In genomic region chr18:64671293-64671692, GRCh38 we compare ENCODE assay signal across 6 cellular contexts.
DNase-seq lines count a peak whose midpoint lies in the region; ATAC-seq, FAIRE-seq and TF ChIP-seq lines count a peak whose summit lies in the region.
"Not testable (repeated sequence)": the region's sequence is repeated elsewhere in the genome, so short reads cannot be mapped to it uniquely, and the experiment has no call there.

No MANE protein-coding gene starts in this region.

- H3K9me1 ChIP-seq in IMR-90 (ENCODE audit: insufficient read depth, low read length); K562 (ENCODE audit: control insufficient read depth, insufficient read depth, low read length): not testable (repeated sequence)

- H2BK120ac ChIP-seq in IMR-90 (ENCODE audit: low read depth, low read length) = not testable (repeated sequence)

- H3K9ac ChIP-seq in IMR-90 (ENCODE audit: low read depth, low read length); K562 (ENCODE audit: insufficient read depth in 1 of 2, low read depth in 2 of 2, low read length in 2 of 2); HepG2 (ENCODE audit: insufficient read depth, low read depth, low read length): not testable (repeated sequence)

- H4K20me1 ChIP-seq in IMR-90 (ENCODE audit: insufficient read depth, low read length); K562 (replicated peaks; ENCODE audit: control insufficient read depth, insufficient read depth, low read length); HepG2 (ENCODE audit: insufficient read depth, low read length): not testable (repeated sequence)

- POLR2A ChIA-PET in A549 (lab: Yijun Ruan, JAX); IMR-90 (lab: Charles Lee; ENCODE audit: unreplicated experiment); K562 (lab: Yijun Ruan, JAX); HepG2 (lab: Yijun Ruan, JAX): not testable (repeated sequence)

- H3K56ac ChIP-seq in IMR-90 (ENCODE audit: extremely low read depth, insufficient read depth, low read length) = not testable (repeated sequence)

- not testable (repeated sequence) for H3K27ac ChIP-seq in A549; IMR-90 (ENCODE audit: insufficient read depth, low read length); K562 (ENCODE audit: extremely low read depth, low read depth, low read length); HepG2 (ENCODE audit: extremely low read length, insufficient read depth, low read length); testis

- not testable (repeated sequence) for FAIRE-seq in A549 (lab: Jason Lieb, UNC); K562 (lab: Jason Lieb, UNC); HepG2 (lab: Jason Lieb, UNC)

- not testable (repeated sequence) for BruUV-seq in IMR-90 (replicated peaks; lab: Mats Ljungman, UMichigan); K562 (replicated peaks; lab: Mats Ljungman, UMichigan); HepG2 (replicated peaks; lab: Mats Ljungman, UMichigan)

- TF ChIP-seq EP300 in A549 (IDR thresholded peaks at IDR 0.05); K562 (IDR thresholded peaks at IDR 0.05; ENCODE audit: low read length); HepG2 (IDR thresholded peaks at IDR 0.05; ENCODE audit: low read depth in 2 of 2, low read length in 2 of 2); HepG2 (CRISPR knock-in tag; IDR thresholded peaks at IDR 0.05; ENCODE audit: borderline replicate concordance): not testable (repeated sequence)

- H3K4me1 ChIP-seq in A549; IMR-90 (ENCODE audit: control insufficient read depth, insufficient read depth, low read length); K562 (replicated peaks in 1 of 2; ENCODE audit: control insufficient read depth in 2 of 2, insufficient read depth in 2 of 2, low read length in 2 of 2); HepG2 (ENCODE audit: insufficient read depth, low read length); testis: not testable (repeated sequence)

- dilution Hi-C loops in IMR-90 (cut with HindIII; ENCODE audit: low sequenced_read_pairs, unreplicated experiment) = not testable (repeated sequence)

- WGBS in A549 (ENCODE audit: missing lambda C conversion rate) = 8% methylated on average over 4 of the region's 5 CpGs
- WGBS in IMR-90 (ENCODE audit: extremely low coverage in 2 of 2, insufficient read length in 1 of 2), 2 experiments = 27% methylated on average over 4 of the region's 5 CpGs; no CpG with 5 or more reads in 1 of the 2 experiments
- WGBS in K562 (ENCODE audit: insufficient coverage, low coverage, missing lambda C conversion rate) = 5% methylated on average over 5 of the region's 5 CpGs
- WGBS in HepG2 (ENCODE audit: low lambda C conversion rate) = 25% methylated on average over 4 of the region's 5 CpGs
- 76 to 78% methylated on average over 5 of the region's 5 CpGs for WGBS in testis, 2 donors

- not testable (repeated sequence) for TF ChIP-seq RAD21 in A549 (conservative IDR thresholded peaks at IDR 0.05 in 1 of 2, IDR thresholded peaks at IDR 0.05 in 1 of 2); IMR-90 (IDR thresholded peaks at IDR 0.05; ENCODE audit: low read length); K562 (CRISPR knock-in tag; conservative IDR thresholded peaks at IDR 0.05 in 1 of 2, IDR thresholded peaks at IDR 0.05 in 1 of 2); HepG2 (CRISPR knock-in tag; IDR thresholded peaks at IDR 0.05)

- not testable (repeated sequence) for ATAC-seq in A549; IMR-90 (ENCODE audit: low read depth); K562; HepG2

- H4K91ac ChIP-seq in IMR-90 (ENCODE audit: insufficient read depth, low read depth, low read length) = not testable (repeated sequence)

- not testable (repeated sequence) for H2AFZ ChIP-seq in IMR-90 (replicated peaks; ENCODE audit: low read length, poor library complexity); K562 (ENCODE audit: low read depth, low read length); HepG2 (ENCODE audit: low read length)

- H4K5ac ChIP-seq in IMR-90 (ENCODE audit: low read depth, low read length) = not testable (repeated sequence)

- H3K14ac ChIP-seq in IMR-90 (replicated peaks; ENCODE audit: low read depth, low read length) = not testable (repeated sequence)

- not testable (repeated sequence) for H2BK20ac ChIP-seq in IMR-90 (ENCODE audit: low read depth, low read length)

- intact Hi-C loops in IMR-90 (cut with micrococcal nuclease); K562 (cut with micrococcal nuclease); HepG2 (cut with micrococcal nuclease; ENCODE audit: unreplicated experiment); testis (cut with DNase I; ENCODE audit: low total_unique reads): not testable (repeated sequence)

- not testable (repeated sequence) for H3K4ac ChIP-seq in IMR-90 (ENCODE audit: low read depth, low read length)

- not testable (repeated sequence) for H2AK5ac ChIP-seq in IMR-90 (ENCODE audit: low read depth, low read length)

- not testable (repeated sequence) for H3K79me2 ChIP-seq in K562 (ENCODE audit: control insufficient read depth, insufficient read depth, low read length); HepG2 (ENCODE audit: insufficient read depth, low read length)

- H3K4me2 ChIP-seq in A549; IMR-90 (ENCODE audit: low read depth, low read length); K562 (ENCODE audit: insufficient read depth, low read length); HepG2 (ENCODE audit: low read depth, low read length): not testable (repeated sequence)

- CTCF ChIA-PET in A549 (lab: Yijun Ruan, JAX); IMR-90 (lab: Yijun Ruan, JAX); K562 (lab: Yijun Ruan, JAX; ENCODE audit: low intra/inter-chr PET ratio); HepG2 (lab: Yijun Ruan, JAX; ENCODE audit: low intra/inter-chr PET ratio, low total read pairs): not testable (repeated sequence)

- H3K36me3 ChIP-seq in IMR-90 (ENCODE audit: control insufficient read depth, insufficient read depth, low read length); K562 (ENCODE audit: control insufficient read depth, insufficient read depth, low read length); HepG2 (replicated peaks in 1 of 2; ENCODE audit: control insufficient read depth in 1 of 2, insufficient read depth in 2 of 2, low read length in 2 of 2); testis (ENCODE audit: low read depth, missing control alignments): not testable (repeated sequence)

- H3K79me1 ChIP-seq in IMR-90 (ENCODE audit: low read depth in 1 of 2, low read length in 2 of 2) = not testable (repeated sequence)

- H3K23ac ChIP-seq in IMR-90 (ENCODE audit: low read depth, low read length) = not testable (repeated sequence)

- not testable (repeated sequence) for DNase-seq in A549 (ENCODE audit: low read depth in 1 of 2, low spot score in 1 of 2); IMR-90; K562 (ENCODE audit: extremely low read depth in 1 of 4, low spot score in 3 of 4); HepG2 (ENCODE audit: low spot score)
- DNase-seq in NAMALWA (ENCODE audit: low spot score) (peak; percentile 23), testis (peak; percentile 16)

- not testable (repeated sequence) for H2BK15ac ChIP-seq in IMR-90 (ENCODE audit: low read depth, low read length)

- not testable (repeated sequence) for H3K9me3 ChIP-seq in A549; IMR-90 (ENCODE audit: control insufficient read depth, insufficient read depth, low read length); K562 (replicated peaks; ENCODE audit: control insufficient read depth, insufficient read depth, low read depth, low read length); HepG2 (ENCODE audit: low read length); testis

- not testable (repeated sequence) for TF ChIP-seq CTCF in A549 (IDR thresholded peaks at IDR 0.05); IMR-90 (conservative IDR thresholded peaks at IDR 0.05; ENCODE audit: low read depth, low read length); K562 (IDR thresholded peaks at IDR 0.05 in 2 of 3, conservative IDR thresholded peaks at IDR 0.05 in 1 of 3; ENCODE audit: insufficient read depth in 2 of 3, low read depth in 1 of 3, low read length in 3 of 3); HepG2 (CRISPR knock-in tag; IDR thresholded peaks at IDR 0.05); testis (IDR thresholded peaks at IDR 0.05)

- not testable (repeated sequence) for H4K8ac ChIP-seq in IMR-90 (ENCODE audit: low read depth in 2 of 2, low read length in 2 of 2)

- not testable (repeated sequence) for H3K4me3 ChIP-seq in A549; IMR-90 (ENCODE audit: insufficient read depth, low read depth, low read length); K562; HepG2 (replicated peaks in 1 of 3; ENCODE audit: insufficient read depth in 1 of 3, low read depth in 2 of 3, low read length in 3 of 3); testis

- H2AK9ac ChIP-seq in IMR-90 (replicated peaks; ENCODE audit: low read depth, low read length, poor library complexity) = not testable (repeated sequence)

- not testable (repeated sequence) for H2BK5ac ChIP-seq in IMR-90 (ENCODE audit: low read depth, low read length, poor library complexity, severe bottlenecking)

- H3K27me3 ChIP-seq in IMR-90 (ENCODE audit: control insufficient read depth, insufficient read depth, low read length); K562 (ENCODE audit: control insufficient read depth in 2 of 2, insufficient read depth in 2 of 2, low read length in 2 of 2); HepG2 (ENCODE audit: control insufficient read depth in 1 of 2, insufficient read depth in 2 of 2, low read length in 2 of 2); testis: not testable (repeated sequence)

- not testable (repeated sequence) for H3K18ac ChIP-seq in IMR-90 (ENCODE audit: low read depth, low read length)

- in situ Hi-C loops in IMR-90 (cut with MboI; ENCODE audit: low sequenced_read_pairs); K562 (cut with MboI); HepG2 (cut with HindIII; ENCODE audit: extremely low pct_ligation_motif_present, low pct_unique_long_range_greater_than_20kb): not testable (repeated sequence)

- TF ChIP-seq POLR2A in A549 (IDR thresholded peaks at IDR 0.05; ENCODE audit: low read length); IMR-90 (IDR thresholded peaks at IDR 0.05; ENCODE audit: low read depth, low read length); K562 (conservative IDR thresholded peaks at IDR 0.05); HepG2 (IDR thresholded peaks at IDR 0.05; ENCODE audit: insufficient read depth in 1 of 2, low read depth in 2 of 2, low read length in 2 of 2); testis (IDR thresholded peaks at IDR 0.05): not testable (repeated sequence)
